ENCODE assay signal across 8 cellular contexts in the genomic region with DNA sequence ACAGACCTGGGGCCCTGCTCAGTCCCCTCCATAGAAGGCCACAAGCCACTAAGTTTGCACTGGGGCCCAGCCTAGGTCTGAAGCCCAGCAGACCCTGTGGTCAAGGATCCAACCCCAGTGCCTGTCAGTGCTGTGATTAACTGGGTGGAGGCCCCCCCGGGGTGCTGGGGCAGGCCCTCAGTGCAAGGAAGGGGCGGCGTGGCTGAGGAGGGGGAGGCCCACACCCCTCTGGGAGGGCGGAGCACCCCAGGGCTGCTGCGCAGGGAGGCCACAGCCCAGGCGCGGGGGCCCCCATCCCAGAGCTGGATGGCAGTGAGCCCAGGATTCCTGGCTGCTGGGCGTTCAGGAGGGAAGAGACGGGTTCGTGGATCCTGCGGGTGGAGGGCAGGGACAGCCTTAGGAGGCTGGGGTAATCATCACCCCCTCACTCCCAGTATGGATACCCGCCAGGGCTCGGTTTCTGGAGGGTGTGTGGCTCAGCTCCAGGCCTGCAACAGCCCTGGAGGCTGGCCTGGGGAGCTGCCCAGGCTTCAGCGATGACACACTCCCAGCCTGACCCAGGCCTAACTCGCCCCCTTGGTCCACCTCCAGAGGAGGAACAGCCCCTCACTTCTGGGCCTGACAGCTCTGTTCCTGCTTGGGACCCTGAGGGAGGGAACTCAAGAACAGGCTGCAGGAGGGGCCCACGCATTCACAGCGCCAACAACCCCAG. TPM values are rescaled to one million over a fixed set of nuclear protein-coding genes. Genes with fewer than 3 reads are reported as not detected.
A peak's percentile ranks its signal among the peaks of the same experiment; 100 is the strongest.
DNase-seq lines count a peak whose midpoint lies in the region; ATAC-seq, FAIRE-seq and TF ChIP-seq lines count a peak whose summit lies in the region.

No MANE protein-coding gene starts in this region.

- peak overlapping the region; percentile 72 for H3K27ac Mint-ChIP-seq in HFFc6
- peak overlapping the region; percentile 22 for H3K27ac Mint-ChIP-seq in central memory CD8-positive, alpha-beta T cell (ENCODE audit: low read depth)

- no peak for TF ChIP-seq POLR2A in GM12892 (IDR thresholded peaks at IDR 0.05; ENCODE audit: low read depth, low read length)

- FAIRE-seq in D721Med (lab: Jason Lieb, UNC) (no peak), GM12892 (lab: Jason Lieb, UNC) (no peak)

- TF ChIP-seq CTCF in HFFc6 (IDR thresholded peaks at IDR 0.05) (no peak), D721Med (IDR thresholded peaks at IDR 0.05; ENCODE audit: insufficient read depth, missing control alignments) (no peak)

- H3K4me1 Mint-ChIP-seq in HFFc6 (ENCODE audit: low read depth) = peaks cover 8% of the 10 kb centered on the region
- peaks cover 6% of the 10 kb centered on the region for H3K4me1 Mint-ChIP-seq in central memory CD8-positive, alpha-beta T cell

- no peaks in the 10 kb centered on the region for H3K9me3 Mint-ChIP-seq in HFFc6
- no peaks in the 10 kb centered on the region for H3K9me3 Mint-ChIP-seq in central memory CD8-positive, alpha-beta T cell

- no peaks in the 10 kb centered on the region for H3K36me3 Mint-ChIP-seq in HFFc6 (ENCODE audit: low read depth)
- peaks cover 29% of the 10 kb centered on the region for H3K36me3 Mint-ChIP-seq in central memory CD8-positive, alpha-beta T cell (ENCODE audit: insufficient read depth)

- no peaks in the 10 kb centered on the region; the same call in 1 of the 2 replicates for H3K27me3 Mint-ChIP-seq in HFFc6 (ENCODE audit: insufficient read depth)
- H3K27me3 Mint-ChIP-seq in central memory CD8-positive, alpha-beta T cell = no peaks in the 10 kb centered on the region

- peak overlapping the region; percentile 99 for H3K27ac ChIP-seq in substantia nigra (ENCODE audit: low read depth, low read length, poor library complexity, severe bottlenecking)

- no peak overlapping the region for H3K4me3 Mint-ChIP-seq in HFFc6
- no peak overlapping the region for H3K4me3 Mint-ChIP-seq in central memory CD8-positive, alpha-beta T cell

- peak; percentile 61 for DNase-seq in HFFc6
- no peak for DNase-seq in central memory CD8-positive, alpha-beta T cell (ENCODE audit: low spot score in 2 of 2)
- peak; percentile 35 for DNase-seq in left kidney (ENCODE audit: low read depth, low spot score)
- DNase-seq in substantia nigra (lab: John Stamatoyannopoulos, UW) = peak in 44 of 49 donors; percentile 23 to 88 (median 59)
- DNase-seq in D721Med (ENCODE audit: insufficient read length, low spot score) = no peak
- DNase-seq in GM12892 (ENCODE audit: insufficient read length) = no peak

- no peak for ATAC-seq in central memory CD8-positive, alpha-beta T cell (replicated peaks; ENCODE audit: extremely low read depth, poor library complexity, severe bottlenecking)
- no peak for ATAC-seq in HG03439 (IDR thresholded peaks at IDR 0.05; ENCODE audit: unreplicated experiment)
- ATAC-seq in HG02938 (IDR thresholded peaks at IDR 0.05; ENCODE audit: unreplicated experiment) = no peak

RNA-seq across cellular contexts. Expression of a gene that starts 0.9 kb away (rescaled TPM):
- 1 to 10 TPM; 1.1 to 2.3 (median 1.2) TPM for total RNA-seq in HFFc6 (2021; fragmentation: NEBNext Ultra II Directional; extraction: Animal tissue kit (Norgen Biotek cat#: 25700))
- 0.11 TPM for polyA plus RNA-seq in GM12892 (2012; ENCODE audit: missing spikeins)

RNA-seq across cellular contexts. Expression of a gene that starts 10.5 kb away (rescaled TPM):
- total RNA-seq in HFFc6 (2021; fragmentation: NEBNext Ultra II Directional; extraction: Animal tissue kit (Norgen Biotek cat#: 25700)) = 100 to 1,000 TPM; 215 to 313 (median 247) TPM
- polyA plus RNA-seq in GM12892 (2012; ENCODE audit: missing spikeins) = 109 TPM

RNA-seq across cellular contexts. Expression of a gene that starts 15.0 kb away (rescaled TPM):
- 1 to 10 TPM; 4.2 to 5.8 (median 4.7) TPM for total RNA-seq in HFFc6 (2021; fragmentation: NEBNext Ultra II Directional; extraction: Animal tissue kit (Norgen Biotek cat#: 25700))
- polyA plus RNA-seq in GM12892 (2012; ENCODE audit: missing spikeins) = 1.2 TPM

RNA-seq across cellular contexts. Expression of a gene that starts 41.5 kb away (rescaled TPM):
- total RNA-seq in HFFc6 (2021; fragmentation: NEBNext Ultra II Directional; extraction: Animal tissue kit (Norgen Biotek cat#: 25700)) = 10 to 100 TPM; 48.3 to 55.4 (median 49.6) TPM
- 25.4 TPM for polyA plus RNA-seq in GM12892 (2012; ENCODE audit: missing spikeins)

RNA-seq across cellular contexts. Expression of a gene that starts 47.5 kb away (rescaled TPM):
- total RNA-seq in HFFc6 (2021; fragmentation: NEBNext Ultra II Directional; extraction: Animal tissue kit (Norgen Biotek cat#: 25700)) = 10 to 100 TPM; 10.4 to 17.2 (median 12.5) TPM
- polyA plus RNA-seq in GM12892 (2012; ENCODE audit: missing spikeins) = 8.8 TPM

Comparison
In these comparisons a context has a peak if more than half of its experiments do, and no peak if none do; other contexts are left out.
1. DNase-seq: peak in HFFc6 (single experiment), left kidney (single experiment) and substantia nigra (44 of 49); none in central memory CD8-positive, alpha-beta T cell (0 of 2), D721Med (single experiment) and GM12892 (single experiment).